ENCODE assay signal across 8 cellular contexts in genomic region chr3:12993623-12994356, GRCh38.
A peak's percentile ranks its signal among the peaks of the same experiment; 100 is the strongest.
DNase-seq lines count a peak whose midpoint lies in the region; ATAC-seq and TF ChIP-seq lines count a peak whose summit lies in the region.

No MANE protein-coding gene starts in this region.

- no peak for TF ChIP-seq POLR2A in Peyer's patch (IDR thresholded peaks at IDR 0.05)
- TF ChIP-seq POLR2A in GM18505 (IDR thresholded peaks at IDR 0.05; ENCODE audit: borderline replicate concordance, extremely low read depth, insufficient read depth, insufficient read length): no peak

- TF ChIP-seq CTCF in AG04449 (IDR thresholded peaks at IDR 0.05; ENCODE audit: insufficient read depth, low read length, missing control alignments) (no peak), Peyer's patch (IDR thresholded peaks at IDR 0.05) (no peak)

- ATAC-seq in GM18909 (IDR thresholded peaks at IDR 0.05; ENCODE audit: poor library complexity, unreplicated experiment) (peak; percentile 34), GM18505 (IDR thresholded peaks at IDR 0.05; ENCODE audit: unreplicated experiment) (no peak)

- H3K27me3 ChIP-seq in Peyer's patch (no peaks in the 10 kb centered on the region), ectodermal cell (ENCODE audit: control insufficient read depth, insufficient read depth, low read length, poor library complexity, severe bottlenecking) (peaks cover 16% of the 10 kb centered on the region), muscle layer of colon (ENCODE audit: control insufficient read depth in 1 of 2, insufficient read depth in 2 of 2, low read length in 2 of 2) (no peaks in the 10 kb centered on the region)

- H3K27ac ChIP-seq in Peyer's patch (peak overlapping the region; percentile 71 to 90 (median 82)), ectodermal cell (ENCODE audit: insufficient read depth, low read depth, low read length, poor library complexity, severe bottlenecking) (no peak overlapping the region), muscle layer of colon (ENCODE audit: low read depth, low read length) (peak overlapping the region; percentile 93)

- H3K9me3 ChIP-seq in Peyer's patch (no peaks in the 10 kb centered on the region), ectodermal cell (ENCODE audit: control insufficient read depth, low read length) (no peaks in the 10 kb centered on the region), muscle layer of colon (ENCODE audit: low read length) (no peaks in the 10 kb centered on the region)

- CTCF ChIA-PET in AG04449 (lab: Yijun Ruan, JAX): interaction anchor here (0.8 to 4.8 kb wide), 11 partner anchors 7 to 60 kb away, joined by 3 to 56 read pairs (median 4); no protein-coding TSS in a partner anchor

- POLR2A ChIA-PET in AG04449 (lab: Yijun Ruan, JAX): no interaction called here

- H3K9ac ChIP-seq in muscle layer of colon (ENCODE audit: low read length): no peak overlapping the region

- peak overlapping the region; percentile 71 for H3K4me3 ChIP-seq in AG04449 (ENCODE audit: low read depth, low read length)
- H3K4me3 ChIP-seq in Peyer's patch: peak overlapping the region; percentile 61 to 90 (median 80)
- peak overlapping the region; percentile 50 for H3K4me3 ChIP-seq in ectodermal cell (ENCODE audit: insufficient read depth, low read depth, low read length)
- H3K4me3 ChIP-seq in muscle layer of colon (ENCODE audit: low read depth in 1 of 2, low read length in 2 of 2): peak overlapping the region; percentile 89 to 100

- H3K4me1 ChIP-seq in Peyer's patch (peaks cover 0 to 13% (median 6%) of the 10 kb centered on the region in 4 donors), ectodermal cell (ENCODE audit: control insufficient read depth, insufficient read depth, low read length) (peaks cover 15% of the 10 kb centered on the region), muscle layer of colon (ENCODE audit: insufficient read depth, low read length) (peaks cover 10% of the 10 kb centered on the region)

- no peaks in the 10 kb centered on the region for H3K36me3 ChIP-seq in Peyer's patch
- H3K36me3 ChIP-seq in ectodermal cell (ENCODE audit: control insufficient read depth, insufficient read depth, low read length): no peaks in the 10 kb centered on the region
- H3K36me3 ChIP-seq in muscle layer of colon (ENCODE audit: insufficient read depth, low read length): no peaks in the 10 kb centered on the region

- no peak for DNase-seq in AG04449 (ENCODE audit: low read depth, low spot score)
- DNase-seq in Peyer's patch: peak in 1 of 3 donors; percentile 69
- DNase-seq in stimulated activated naive CD4-positive, alpha-beta T cell treated with Interleukin-2 at 50 U/mL for 16 hours (lab: John Stamatoyannopoulos, UW): no peak
- DNase-seq in stimulated activated CD8-positive, alpha-beta memory T cell treated with anti-CD3 and anti-CD28 coated beads, Interleukin-4, amount 100 ng/mL, for 48 hours: no peak

- 0% methylated on average over 107 of the region's 107 CpGs for WGBS in ectodermal cell, 2 experiments
